ENCODE assay signal across 8 cellular contexts in genomic region chr9:124658165-124659017, GRCh38.
DNase-seq lines count a peak whose midpoint lies in the region; ATAC-seq, FAIRE-seq and TF ChIP-seq lines count a peak whose summit lies in the region.

No MANE protein-coding gene starts in this region.

- peak overlapping the region in 1 of 2 experiments; percentile 12 for H3K4me3 ChIP-seq in neutrophil (ENCODE audit: low read depth in 1 of 2, low read length in 1 of 2)
- H3K4me3 ChIP-seq in upper lobe of right lung: peak overlapping the region; percentile 60

- peak overlapping the region; percentile 96 for H3K4me3 Mint-ChIP-seq in activated naive CD8-positive, alpha-beta T cell

- H3K4me1 Mint-ChIP-seq in activated naive CD8-positive, alpha-beta T cell (ENCODE audit: low read depth): peaks cover 32% of the 10 kb centered on the region

- H3K27ac ChIP-seq in neutrophil: peak overlapping the region; percentile 39
- H3K27ac ChIP-seq in upper lobe of right lung: peak overlapping the region; percentile 90

- H3K36me3 Mint-ChIP-seq in activated naive CD8-positive, alpha-beta T cell: no peaks in the 10 kb centered on the region

- ATAC-seq in GM21360 (IDR thresholded peaks at IDR 0.05; ENCODE audit: unreplicated experiment): peak; percentile 91
- ATAC-seq in upper lobe of right lung: peak; percentile 94

- no peaks in the 10 kb centered on the region for H3K27me3 Mint-ChIP-seq in activated naive CD8-positive, alpha-beta T cell

- intact Hi-C loops in upper lobe of right lung (cut with DNase I): no loop called here

- H3K4me1 ChIP-seq in neutrophil (ENCODE audit: control insufficient read depth in 1 of 2, insufficient read depth in 1 of 2, low read depth in 1 of 2, low read length in 1 of 2) (peaks cover 29 to 35% of the 10 kb centered on the region in 2 experiments), upper lobe of right lung (peaks cover 18% of the 10 kb centered on the region)

- peak; percentile 97 for DNase-seq in DMS 273 (lab: John Stamatoyannopoulos, UW; ENCODE audit: unreplicated experiment)
- DNase-seq in HTR-8/SVneo (ENCODE audit: insufficient read length, low spot score): peak; percentile 86
- peak; percentile 87 for DNase-seq in NOMO-1 treated with DMSO at 0.1 percent for 48 hours (lab: John Stamatoyannopoulos, UW; ENCODE audit: unreplicated experiment)
- DNase-seq in glomerular visceral epithelial cell (ENCODE audit: extremely low spot score): peak; percentile 98
- peak; percentile 74 for DNase-seq in upper lobe of right lung

- no peak for TF ChIP-seq CTCF in neutrophil (IDR thresholded peaks at IDR 0.05)
- TF ChIP-seq CTCF in upper lobe of right lung (IDR thresholded peaks at IDR 0.05): no peak

- H3K9me3 ChIP-seq in neutrophil (no peaks in the 10 kb centered on the region), upper lobe of right lung (no peaks in the 10 kb centered on the region)

- H3K9me3 Mint-ChIP-seq in activated naive CD8-positive, alpha-beta T cell (ENCODE audit: low read depth): no peaks in the 10 kb centered on the region

- peak; percentile 66 for FAIRE-seq in HTR-8/SVneo (lab: Jason Lieb, UNC)

- H3K27ac Mint-ChIP-seq in activated naive CD8-positive, alpha-beta T cell: peak overlapping the region; percentile 95

- no peaks in the 10 kb centered on the region for H3K36me3 ChIP-seq in neutrophil
- no peaks in the 10 kb centered on the region for H3K36me3 ChIP-seq in upper lobe of right lung

- H3K27me3 ChIP-seq in neutrophil: no peaks in the 10 kb centered on the region
- no peaks in the 10 kb centered on the region for H3K27me3 ChIP-seq in upper lobe of right lung
